In genomic region chr1:26723013-26723991, GRCh38 we compare ENCODE assay signal across 8 cellular contexts.
DNase-seq lines count a peak whose midpoint lies in the region; ATAC-seq and TF ChIP-seq lines count a peak whose summit lies in the region.

No MANE protein-coding gene starts in this region.

- DNase-seq in GM06990 (ENCODE audit: extremely low read depth, insufficient read length) (no peak), NCI-H2081 (lab: John Stamatoyannopoulos, UW) (peak; percentile 67 to 89), WERI-Rb-1 (peak; percentile 98), kidney tubule cell (ENCODE audit: low spot score) (peak; percentile 95), GM19238 (ENCODE audit: insufficient read length, low spot score) (no peak)
- peak; percentile 19 to 29 for DNase-seq in stimulated activated CD4-positive, alpha-beta T cell treated with anti-CD3 and anti-CD28 coated beads, Interleukin-12 subunit alpha, Interleukin-12 subunit beta, amount 100 ng/mL, for 24 hours (ENCODE audit: low read depth in 2 of 2)

- H3K27me3 ChIP-seq in GM06990 (replicated peaks; ENCODE audit: control insufficient read depth, insufficient read depth, low read length) (no peaks in the 10 kb centered on the region), WERI-Rb-1 (ENCODE audit: insufficient read depth, low read depth, severe bottlenecking) (no peaks in the 10 kb centered on the region)

- peak overlapping the region; percentile 70 for H3K27ac Mint-ChIP-seq in dendritic cell treated with granulocyte-macrophage colony-stimulating factor and Interleukin-4, amounts not matched to agents 40 ng/mL and 50 ng/mL, for 4 days

- peak overlapping the region; percentile 47 for H3K4me3 Mint-ChIP-seq in dendritic cell treated with granulocyte-macrophage colony-stimulating factor and Interleukin-4, amounts not matched to agents 40 ng/mL and 50 ng/mL, for 4 days

- H3K27ac ChIP-seq in WERI-Rb-1 = peak overlapping the region; percentile 97

- H3K4me3 ChIP-seq in GM06990 (replicated peaks; ENCODE audit: low read depth, low read length) = peak overlapping the region; percentile 28
- peak overlapping the region; percentile 41 for H3K4me3 ChIP-seq in WERI-Rb-1 (ENCODE audit: low read depth, low read length)

- intact Hi-C loops in dendritic cell treated with granulocyte-macrophage colony-stimulating factor and Interleukin-4, amounts not matched to agents 40 ng/mL and 50 ng/mL, for 4 days (cut with micrococcal nuclease) = loop anchor here (10.0 kb wide), 1 partner anchor 61 kb away; the partner anchor contains the start of gene PIGV

- no peaks in the 10 kb centered on the region for H3K9me3 Mint-ChIP-seq in dendritic cell treated with granulocyte-macrophage colony-stimulating factor and Interleukin-4, amounts not matched to agents 40 ng/mL and 50 ng/mL, for 4 days

- ATAC-seq in HG02870 (IDR thresholded peaks at IDR 0.05; ENCODE audit: unreplicated experiment) = no peak

- H3K4me1 Mint-ChIP-seq in dendritic cell treated with granulocyte-macrophage colony-stimulating factor and Interleukin-4, amounts not matched to agents 40 ng/mL and 50 ng/mL, for 4 days (ENCODE audit: low read depth) = peaks cover 78% of the 10 kb centered on the region

- H3K36me3 Mint-ChIP-seq in dendritic cell treated with granulocyte-macrophage colony-stimulating factor and Interleukin-4, amounts not matched to agents 40 ng/mL and 50 ng/mL, for 4 days (ENCODE audit: low read depth) = peaks cover 40% of the 10 kb centered on the region

- no peaks in the 10 kb centered on the region for H3K27me3 Mint-ChIP-seq in dendritic cell treated with granulocyte-macrophage colony-stimulating factor and Interleukin-4, amounts not matched to agents 40 ng/mL and 50 ng/mL, for 4 days

- H3K9me3 ChIP-seq in WERI-Rb-1 (ENCODE audit: severe bottlenecking) = no peaks in the 10 kb centered on the region

- no peak for TF ChIP-seq CTCF in GM06990 (IDR thresholded peaks at IDR 0.05; ENCODE audit: insufficient read depth, low read length, poor library complexity, severe bottlenecking)
- TF ChIP-seq CTCF in WERI-Rb-1 (IDR thresholded peaks at IDR 0.05; ENCODE audit: low read depth, low read length) = no peak

- H3K36me3 ChIP-seq in GM06990 (ENCODE audit: control insufficient read depth, insufficient read depth, low read length) (peaks cover 3% of the 10 kb centered on the region), WERI-Rb-1 (peaks cover 8% of the 10 kb centered on the region; the same call in 1 of the 2 replicates)

Comparison
In these comparisons a context has a peak if more than half of its experiments do, and no peak if none do; other contexts are left out.
1. DNase-seq: peak in NCI-H2081 (2 of 2), WERI-Rb-1 (single experiment), kidney tubule cell (single experiment) and stimulated activated CD4-positive, alpha-beta T cell treated with anti-CD3 and anti-CD28 coated beads, Interleukin-12 subunit alpha, Interleukin-12 subunit beta, amount 100 ng/mL, for 24 hours (2 of 2); none in GM06990 (single experiment) and GM19238 (single experiment).